In the genomic region with DNA sequence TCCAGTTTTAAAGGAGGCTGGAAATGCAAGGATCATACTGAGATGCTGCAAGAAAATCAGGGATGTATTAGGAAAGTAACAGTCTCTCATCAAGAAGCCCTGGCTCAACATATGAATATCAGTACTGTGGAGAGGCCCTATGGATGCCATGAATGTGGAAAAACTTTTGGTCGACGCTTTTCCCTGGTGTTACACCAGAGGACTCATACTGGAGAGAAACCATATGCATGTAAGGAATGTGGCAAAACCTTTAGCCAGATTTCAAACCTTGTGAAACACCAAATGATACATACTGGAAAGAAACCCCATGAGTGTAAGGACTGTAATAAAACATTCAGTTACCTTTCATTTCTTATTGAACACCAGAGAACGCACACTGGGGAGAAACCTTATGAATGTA, we compare ENCODE assay signal across 20 cellular contexts. TPM values are rescaled to one million over a fixed set of nuclear protein-coding genes. Genes with fewer than 3 reads are reported as not detected.
DNase-seq lines count a peak whose midpoint lies in the region; ATAC-seq, FAIRE-seq and TF ChIP-seq lines count a peak whose summit lies in the region.
"Had no signal": no experiment of that assay in that cellular context is flagged by ENCODE, and none has a peak within 500 bp of the region (broad histone marks: within the 10 kb centered on the region; RNA-seq: fewer than 3 reads in every experiment).

No MANE protein-coding gene starts in this region.

- POLR2A ChIA-PET in PC-3 (lab: Charles Lee; ENCODE audit: unreplicated experiment) (no interaction called here), endothelial cell of umbilical vein (lab: Charles Lee) (no interaction called here)

- CTCF ChIA-PET in PC-3 (lab: Charles Lee) (no interaction called here), endothelial cell of umbilical vein (lab: Charles Lee) (no interaction called here)

- H4K20me1 ChIP-seq in PC-3 (ENCODE audit: low read length) (no peaks in the 10 kb centered on the region), endothelial cell of umbilical vein (replicated peaks; ENCODE audit: control insufficient read depth, extremely low read depth, insufficient read depth, low read length) (no peaks in the 10 kb centered on the region)

- H3K36me3 ChIP-seq in PC-3 (ENCODE audit: low read depth, low read length), result peaks cover 71% of the 10 kb centered on the region
- peaks cover 9 to 15% of the 10 kb centered on the region in 2 experiments for H3K36me3 ChIP-seq in endothelial cell of umbilical vein (ENCODE audit: control insufficient read depth in 2 of 2, extremely low read depth in 1 of 2, insufficient read depth in 2 of 2, low read length in 2 of 2)
- H3K36me3 ChIP-seq in rectal smooth muscle tissue (ENCODE audit: control insufficient read depth, insufficient read depth, low read length), result peaks cover 43% of the 10 kb centered on the region

- no peak overlapping the region for H3K9ac ChIP-seq in PC-3 (ENCODE audit: low read length)
- no peak overlapping the region for H3K9ac ChIP-seq in endothelial cell of umbilical vein (replicated peaks; ENCODE audit: extremely low read depth, insufficient read depth, low read length)
- no peak overlapping the region for H3K9ac ChIP-seq in rectal smooth muscle tissue (ENCODE audit: low read length)

- H3K4me1 ChIP-seq in PC-3 (ENCODE audit: insufficient read depth, low read length) (no peaks in the 10 kb centered on the region), endothelial cell of umbilical vein (ENCODE audit: control insufficient read depth, extremely low read depth, insufficient read depth, low read length) (no peaks in the 10 kb centered on the region), rectal smooth muscle tissue (ENCODE audit: control insufficient read depth, insufficient read depth, low read length) (no peaks in the 10 kb centered on the region)
- H3K4me1 ChIP-seq: BE2C, body of pancreas, esophagus muscularis mucosa, thyroid gland had no signal

- H3K4me3 ChIP-seq in PC-3 (ENCODE audit: low read length) (peak overlapping the region; percentile 30; the same call in 1 of the 2 replicates), endothelial cell of umbilical vein (replicated peaks in 1 of 3; ENCODE audit: insufficient read depth in 1 of 3, low read depth in 1 of 3, low read length in 3 of 3) (no peak overlapping the region), rectal smooth muscle tissue (ENCODE audit: low read length) (peak overlapping the region; percentile 2)
- H3K4me3 ChIP-seq: body of pancreas, thyroid gland had no signal

- H2AFZ ChIP-seq in PC-3 (ENCODE audit: low read length) (no peak overlapping the region), endothelial cell of umbilical vein (ENCODE audit: low read depth, low read length) (no peak overlapping the region)

- H3K79me2 ChIP-seq in PC-3 (ENCODE audit: low read length) (no peaks in the 10 kb centered on the region), endothelial cell of umbilical vein (ENCODE audit: control insufficient read depth, insufficient read depth, low read length) (no peaks in the 10 kb centered on the region)

- no peaks in the 10 kb centered on the region for H3F3A ChIP-seq in PC-3 (ENCODE audit: low read length, unreplicated experiment)

- H3K4me2 ChIP-seq in PC-3 (ENCODE audit: low read length) (no peak overlapping the region), endothelial cell of umbilical vein (ENCODE audit: insufficient read depth, low read length) (no peak overlapping the region)

- no peak overlapping the region for H3K27ac ChIP-seq in PC-3 (ENCODE audit: low read length)
- no peak overlapping the region for H3K27ac ChIP-seq in endothelial cell of umbilical vein (ENCODE audit: insufficient read depth, low read depth, low read length)
- H3K27ac ChIP-seq in rectal smooth muscle tissue (ENCODE audit: low read depth, low read length), result no peak overlapping the region
- H3K27ac ChIP-seq: body of pancreas, esophagus muscularis mucosa, HL-60, thyroid gland had no signal

- intact Hi-C loops in PC-3 (cut with micrococcal nuclease), result no loop called here
- intact Hi-C loops in endothelial cell of umbilical vein (cut with micrococcal nuclease), result no loop called here
- intact Hi-C loops in left colon (cut with DNase I, micrococcal nuclease), result no loop called here

- no peaks in the 10 kb centered on the region for H3K9me1 ChIP-seq in endothelial cell of umbilical vein (replicated peaks; ENCODE audit: control insufficient read depth, extremely low read depth, insufficient read depth, low read length)

- H3K27me3 ChIP-seq in PC-3 (ENCODE audit: low read length) (no peaks in the 10 kb centered on the region), endothelial cell of umbilical vein (ENCODE audit: control insufficient read depth in 2 of 2, insufficient read depth in 2 of 2, low read length in 2 of 2) (no peaks in the 10 kb centered on the region), rectal smooth muscle tissue (ENCODE audit: control insufficient read depth, insufficient read depth, low read length) (no peaks in the 10 kb centered on the region)
- H3K27me3 ChIP-seq: BE2C, body of pancreas, esophagus muscularis mucosa, thyroid gland had no signal

- no TSS peak for BruUV-seq in PC-3 (replicated peaks; lab: Mats Ljungman, UMichigan)
- no TSS peak for BruUV-seq in endothelial cell of umbilical vein (replicated peaks; lab: Mats Ljungman, UMichigan)

- ATAC-seq in PC-3, result no peak
- ATAC-seq in left colon, result no peak
- ATAC-seq: body of pancreas, Right ventricle myocardium inferior had no signal

- H3K9me2 ChIP-seq in PC-3 (replicated peaks; ENCODE audit: low read length), result no peaks in the 10 kb centered on the region

- H3K9me3 ChIP-seq in PC-3 (ENCODE audit: low read length) (peaks cover 85% of the 10 kb centered on the region), endothelial cell of umbilical vein (replicated peaks; ENCODE audit: control insufficient read depth, insufficient read depth, low read length) (peaks cover 33% of the 10 kb centered on the region)

- dilution Hi-C loops in endothelial cell of umbilical vein (cut with MboI; ENCODE audit: extremely low pct_ligation_motif_present, low sequenced_read_pairs), result no loop called here

- no peak for TF ChIP-seq POLR2A in endothelial cell of umbilical vein (IDR thresholded peaks at IDR 0.05; ENCODE audit: low read depth, low read length)

- FAIRE-seq in endothelial cell of umbilical vein (lab: Jason Lieb, UNC), result no peak

- DNase-seq in ELR (ENCODE audit: low read depth) (peak; percentile 10), PC-3 (no peak), endothelial cell of umbilical vein (ENCODE audit: low read depth, low spot score) (peak; percentile 11), KG1 (lab: John Stamatoyannopoulos, UW) (no peak), D341Med (ENCODE audit: low spot score) (no peak), left colon (no peak)
- DNase-seq: activated B cell treated with CpG ODN at 0.5 μM for 24 hours; activated effector memory CD4-positive, alpha-beta T cell treated with anti-CD3 and anti-CD28 coated beads, Interleukin-2, amount 50 U/mL, for 16 hours; BE2C; body of pancreas; DMS79 treated with DMSO at 0.1 percent for 48 hours; Karpas-422; NCI-H1436 treated with DMSO at 0.1 percent for 48 hours; NCI-H345; stimulated activated CD4-positive, alpha-beta T cell treated with anti-CD3 and anti-CD28 coated beads, Interleukin-4, amount 100 ng/mL, for 24 hours; thyroid gland had no signal

- no peak for TF ChIP-seq CTCF in PC-3 (conservative IDR thresholded peaks at IDR 0.05; ENCODE audit: low read depth, low read length)
- no peak for TF ChIP-seq CTCF in endothelial cell of umbilical vein (IDR thresholded peaks at IDR 0.05; ENCODE audit: extremely low read depth in 1 of 2, insufficient read depth in 1 of 2, low read depth in 1 of 2, low read length in 2 of 2)

TF ChIP-seq in endothelial cell of umbilical vein, 7 proteins besides CTCF, POLR2A, EP300 and RAD21 (continues in another document):
- TF ChIP-seq JUN (IDR thresholded peaks at IDR 0.05; ENCODE audit: borderline replicate concordance, insufficient read depth, insufficient read length, low read depth) (no peak), POLR2AphosphoS5 (IDR thresholded peaks at IDR 0.05; ENCODE audit: insufficient read depth, low read depth, low read length) (no peak)
- TF ChIP-seq, protein P1, sequence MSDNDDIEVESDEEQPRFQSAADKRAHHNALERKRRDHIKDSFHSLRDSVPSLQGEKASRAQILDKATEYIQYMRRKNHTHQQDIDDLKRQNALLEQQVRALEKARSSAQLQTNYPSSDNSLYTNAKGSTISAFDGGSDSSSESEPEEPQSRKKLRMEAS (IDR thresholded peaks at IDR 0.05; ENCODE audit: insufficient read depth, insufficient read length), result no peak

RNA-seq across cellular contexts. Expression of a gene that starts 24.5 kb away (rescaled TPM):
- total RNA-seq in PC-3 (2014; rRNA removed) (0.86 and 0.98 TPM in 2 replicates), endothelial cell of umbilical vein (1.2 and 1.5 TPM in 2 replicates), left colon (1 to 10 TPM; 1.4 to 1.6 TPM)
- 0.29 and 0.32 TPM in 2 replicates for polyA plus RNA-seq in endothelial cell of umbilical vein
- polyA plus RNA-seq in endothelial cell of umbilical vein (2011; cell fraction: cytosol; rRNA removed), result 0.15 and 0.23 TPM in 2 replicates
- polyA plus RNA-seq in endothelial cell of umbilical vein (2011; cell fraction: nucleus; rRNA removed), result 1.2 and 1.6 TPM in 2 replicates
- 0.31 and 0.51 TPM in 2 replicates for polyA plus RNA-seq in endothelial cell of umbilical vein (2012)
- 0.87 and 1.0 TPM in 2 replicates for polyA minus RNA-seq in endothelial cell of umbilical vein
- polyA minus RNA-seq in endothelial cell of umbilical vein (2011; cell fraction: cytosol; rRNA and poly(A)+ RNA removed), result 0.61 TPM
- polyA minus RNA-seq in endothelial cell of umbilical vein (2011; cell fraction: nucleus; rRNA and poly(A)+ RNA removed), result 1.4 and 2.2 TPM in 2 replicates

RNA-seq across cellular contexts. Expression of a gene that starts 24.8 kb away (rescaled TPM):
- total RNA-seq in PC-3 (2014; rRNA removed) (1.9 and 2.0 TPM in 2 replicates), endothelial cell of umbilical vein (4.4 and 5.8 TPM in 2 replicates), left colon (1 to 10 TPM; 3.5 to 7.5 TPM)
- 1.6 and 3.7 TPM in 2 replicates for polyA plus RNA-seq in endothelial cell of umbilical vein
- polyA plus RNA-seq in endothelial cell of umbilical vein (2011; cell fraction: cytosol; rRNA removed), result 0.90 and 1.6 TPM in 2 replicates
- polyA plus RNA-seq in endothelial cell of umbilical vein (2011; cell fraction: nucleus; rRNA removed), result 13.3 and 18.3 TPM in 2 replicates
- polyA plus RNA-seq in endothelial cell of umbilical vein (2012), result 3.8 and 4.3 TPM in 2 replicates
- polyA minus RNA-seq in endothelial cell of umbilical vein, result 11.7 and 14.7 TPM in 2 replicates
- polyA minus RNA-seq in endothelial cell of umbilical vein (2011; cell fraction: cytosol; rRNA and poly(A)+ RNA removed), result 1.3 TPM
- 17.1 and 21.0 TPM in 2 replicates for polyA minus RNA-seq in endothelial cell of umbilical vein (2011; cell fraction: nucleus; rRNA and poly(A)+ RNA removed)

RNA-seq across cellular contexts. Expression of a gene that starts 24.9 kb away (rescaled TPM):
- total RNA-seq in PC-3 (2014; rRNA removed), result 1.4 and 1.8 TPM in 2 replicates
- 10.5 and 11.9 TPM in 2 replicates for total RNA-seq in endothelial cell of umbilical vein
- 7.6 and 8.9 TPM in 2 replicates for polyA plus RNA-seq in endothelial cell of umbilical vein
- polyA plus RNA-seq in endothelial cell of umbilical vein (2011; cell fraction: cytosol; rRNA removed), result 11.3 and 13.1 TPM in 2 replicates
- 28.7 and 31.8 TPM in 2 replicates for polyA plus RNA-seq in endothelial cell of umbilical vein (2011; cell fraction: nucleus; rRNA removed)
- 13.4 and 16.4 TPM in 2 replicates for polyA plus RNA-seq in endothelial cell of umbilical vein (2012)
- polyA minus RNA-seq in endothelial cell of umbilical vein, result 17.7 and 19.1 TPM in 2 replicates
- 3.0 TPM for polyA minus RNA-seq in endothelial cell of umbilical vein (2011; cell fraction: cytosol; rRNA and poly(A)+ RNA removed)
- 32.0 and 40.1 TPM in 2 replicates for polyA minus RNA-seq in endothelial cell of umbilical vein (2011; cell fraction: nucleus; rRNA and poly(A)+ RNA removed)
- 10 to 100 TPM; 10.6 to 11.6 TPM for total RNA-seq in left colon

Comparison
In these comparisons a context has a peak if more than half of its experiments do, and no peak if none do; other contexts are left out.
1. DNase-seq: peak in ELR (single experiment) and endothelial cell of umbilical vein (single experiment); none in PC-3 (single experiment), KG1 (single experiment), D341Med (single experiment) and left colon (0 of 2).
2. H3K4me3 ChIP-seq: peak in PC-3 (single experiment) and rectal smooth muscle tissue (single experiment); none in endothelial cell of umbilical vein (0 of 3).